In genomic region chr9:121607434-121608248, GRCh38 we compare ENCODE assay signal across 9 cellular contexts. TPM values are rescaled to one million over a fixed set of nuclear protein-coding genes. Genes with fewer than 3 reads are reported as not detected.
DNase-seq lines count a peak whose midpoint lies in the region; ATAC-seq and TF ChIP-seq lines count a peak whose summit lies in the region.
"Had no signal": no experiment of that assay in that cellular context is flagged by ENCODE, and none has a peak within 500 bp of the region (broad histone marks: within the 10 kb centered on the region; RNA-seq: fewer than 3 reads in every experiment).

No MANE protein-coding gene starts in this region.

- H3K4me3 ChIP-seq in lung, result no peak overlapping the region

- no peak for TF ChIP-seq CTCF in lung (IDR thresholded peaks at IDR 0.05; ENCODE audit: control extremely low read depth, extremely low read depth)
- TF ChIP-seq CTCF in GM13977 (IDR thresholded peaks at IDR 0.05; ENCODE audit: extremely low read depth, insufficient read depth, missing control alignments), result no peak

- H3K9me3 ChIP-seq in lung (ENCODE audit: control insufficient read depth in 2 of 2, insufficient read depth in 1 of 2, low read length in 1 of 2), result peaks cover 0 to 4% of the 10 kb centered on the region in 2 donors

- H3K4me1 ChIP-seq in lung (ENCODE audit: control insufficient read depth in 2 of 2, insufficient read depth in 2 of 2, low read length in 2 of 2), result peaks cover 21 to 25% of the 10 kb centered on the region in 2 donors

- DNase-seq in AG08395 (ENCODE audit: low spot score), result peak; percentile 53
- peak; percentile 77 for DNase-seq in M059J (ENCODE audit: low read depth)
- DNase-seq in caudate nucleus (lab: John Stamatoyannopoulos, UW), result peak in 4 of 61 donors; percentile 9 to 39 (median 24)
- DNase-seq in lung (ENCODE audit: low spot score), result no peak
- no peak for DNase-seq in AML-193 (lab: John Stamatoyannopoulos, UW)
- no peak for DNase-seq in GM13977 (ENCODE audit: low spot score)
- DNase-seq in NCI-H2029 (lab: John Stamatoyannopoulos, UW), result no peak

- H3K27ac ChIP-seq in caudate nucleus (ENCODE audit: low read depth, low read length) (peak overlapping the region; percentile 22), lung (ENCODE audit: low read depth in 1 of 2, low read length in 1 of 2) (peak overlapping the region; percentile 71 to 90)

- no peaks in the 10 kb centered on the region for H3K27me3 ChIP-seq in lung (ENCODE audit: control insufficient read depth, insufficient read depth)

- ATAC-seq in lung (ENCODE audit: insufficient read depth, low FRiP score) (no peak), HG03045 (IDR thresholded peaks at IDR 0.05; ENCODE audit: unreplicated experiment) (no peak)
- ATAC-seq: activated T-helper 17 cell treated with anti-CD3 and anti-CD28 coated beads, Interleukin-2, amount 50 U/mL, for 72 hours had no signal

- 45 to 47% methylated on average over 13 of the region's 13 CpGs for WGBS in lung, 2 donors

- in situ Hi-C loops in GM13977 (cut with MboI; ENCODE audit: low pct_unique_long_range_greater_than_20kb, low sequenced_read_pairs, unreplicated experiment), result no loop called here

- no peaks in the 10 kb centered on the region for H3K36me3 ChIP-seq in lung (ENCODE audit: control insufficient read depth in 2 of 2, insufficient read depth in 2 of 2, low read length in 2 of 2)

RNA-seq across cellular contexts. Expression of gene DAB2IP, which starts 43.8 kb away (rescaled TPM):
- total RNA-seq in M059J (2014; rRNA removed; shearing (Covaris generic)), result 2.6 and 6.2 TPM in 2 replicates
- total RNA-seq in lung, result 10 to 100 TPM; 19.4 to 75.0 TPM
- polyA plus RNA-seq in lung, result 10 to 100 TPM; 25.2 to 32.3 TPM

Comparison
In these comparisons a context has a peak if more than half of its experiments do, and no peak if none do; other contexts are left out.
1. DNase-seq: peak in AG08395 (single experiment) and M059J (single experiment); none in lung (single experiment), AML-193 (0 of 2), GM13977 (single experiment) and NCI-H2029 (single experiment).